1 cellular context compared by ENCODE assay signal in genomic region chr21:33139084-33139483, GRCh38.
TF ChIP-seq lines count a peak whose summit lies in the region.

No MANE protein-coding gene starts in this region.

TF ChIP-seq in K562, 482 proteins besides CTCF, POLR2A, EP300 and RAD21 (continued from another document):
- TF ChIP-seq MGA (IDR thresholded peaks at IDR 0.05) (peak; percentile 45), TAF7 (tag; IDR thresholded peaks at IDR 0.05) (no peak), CBFB (CRISPR knock-in tag; IDR thresholded peaks at IDR 0.05) (no peak), LARP7 (IDR thresholded peaks at IDR 0.05) (no peak)
